19 cellular contexts compared by ENCODE assay signal in the genomic region with DNA sequence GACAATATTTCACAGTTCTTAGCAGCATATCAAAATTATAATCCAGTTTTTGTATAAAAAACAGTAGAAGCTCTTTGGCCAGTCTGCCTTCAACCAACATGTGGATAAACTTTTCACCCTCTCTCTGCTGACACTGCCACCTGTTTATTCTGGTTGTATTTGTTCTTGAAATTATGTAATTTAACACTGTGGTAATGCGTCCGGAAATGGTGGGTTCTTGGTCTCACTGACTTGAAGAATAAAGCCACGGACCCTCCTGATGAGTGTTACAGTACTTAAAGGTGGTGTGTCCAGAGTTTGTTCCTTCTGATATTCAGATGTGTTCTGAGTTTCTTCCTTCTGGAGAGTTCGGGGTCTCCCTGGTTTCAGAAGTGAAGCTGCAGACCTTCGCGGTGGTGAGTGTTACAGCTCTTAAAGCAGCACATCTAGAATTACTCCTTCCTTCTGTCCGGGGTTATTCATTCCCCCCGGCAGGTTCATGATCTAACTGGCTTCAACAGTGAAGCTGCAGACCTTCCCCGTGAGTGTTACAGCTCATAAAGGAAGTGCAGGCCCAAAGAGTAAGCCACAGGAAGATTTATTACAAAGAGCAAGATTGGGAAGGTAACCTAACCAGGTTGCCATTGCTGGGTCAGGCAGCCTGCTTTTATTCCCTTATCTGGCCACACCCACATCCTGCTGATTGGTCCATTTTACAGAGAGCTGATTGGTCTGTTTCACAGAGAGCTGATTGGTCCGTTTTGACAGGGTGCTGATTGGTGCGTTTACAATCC. TPM values are rescaled to one million over a fixed set of nuclear protein-coding genes. Genes with fewer than 3 reads are reported as not detected.
"Had no signal": no experiment of that assay in that cellular context is flagged by ENCODE, and none has a peak within 500 bp of the region (broad histone marks: within the 10 kb centered on the region; RNA-seq: fewer than 3 reads in every experiment).

No MANE protein-coding gene starts in this region.

- H3K9me3 ChIP-seq: prostate gland, SJSA1 had no signal

- H3K4me3 Mint-ChIP-seq: activated naive CD8-positive, alpha-beta T cell; endodermal cell; neural crest cell had no signal

- H3K4me3 ChIP-seq: prostate gland, SJSA1 had no signal

- H3K36me3 ChIP-seq: prostate gland, SJSA1 had no signal

- DNase-seq: activated CD4-positive, alpha-beta T cell treated with anti-CD3 and anti-CD28 coated beads for 48 hours; activated effector memory CD4-positive, alpha-beta T cell treated with anti-CD3 and anti-CD28 coated beads, Interleukin-2, amount 50 U/mL, for 16 hours; aorta; dermis blood vessel endothelial cell; endodermal cell; hippocampal formation; kidney; left ventricle myocardium superior; right cardiac atrium; small intestine; stimulated activated CD4-positive, alpha-beta T cell treated with anti-CD3 and anti-CD28 coated beads, Interleukin-4, amount 100 ng/mL, for 24 hours; stimulated activated naive CD4-positive, alpha-beta T cell; trophoblast cell had no signal

- H3K4me1 ChIP-seq: prostate gland, SJSA1 had no signal

- H3K27ac ChIP-seq: prostate gland, SJSA1 had no signal

- H3K27me3 Mint-ChIP-seq: activated naive CD8-positive, alpha-beta T cell had no signal

- H3K27ac Mint-ChIP-seq: activated naive CD8-positive, alpha-beta T cell; endodermal cell had no signal

- H3K36me3 Mint-ChIP-seq: activated naive CD8-positive, alpha-beta T cell had no signal

- ATAC-seq: left ventricle myocardium superior, right cardiac atrium had no signal

- H3K27me3 ChIP-seq: SJSA1 had no signal

- H3K4me1 Mint-ChIP-seq: endodermal cell had no signal

RNA-seq across cellular contexts. Expression of a gene that starts 15.7 kb away (rescaled TPM):
- total RNA-seq: aorta, dermis blood vessel endothelial cell, left ventricle myocardium superior, mesenteric fat pad, osteoblast, right cardiac atrium, SJSA1 had no signal

RNA-seq across cellular contexts. Expression of a gene that starts 45.1 kb away (rescaled TPM):
- polyA plus RNA-seq: aorta had no signal
